Comparison of ENCODE assay signal across 11 cellular contexts in genomic region chr7:1922071-1922869, GRCh38.
DNase-seq lines count a peak whose midpoint lies in the region; ATAC-seq and TF ChIP-seq lines count a peak whose summit lies in the region.
"Had no signal": no experiment of that assay in that cellular context is flagged by ENCODE, and none has a peak within 500 bp of the region (broad histone marks: within the 10 kb centered on the region; RNA-seq: fewer than 3 reads in every experiment).

No MANE protein-coding gene starts in this region.

- WGBS in thyroid gland, 2 donors, result 90 to 91% methylated on average over 42 of the region's 42 CpGs

- no peaks in the 10 kb centered on the region for H3K27me3 ChIP-seq in adipocyte (replicated peaks; ENCODE audit: control insufficient read depth, insufficient read depth, low read length)
- no peaks in the 10 kb centered on the region for H3K27me3 ChIP-seq in thyroid gland
- H3K27me3 ChIP-seq: SJSA1 had no signal

- no peaks in the 10 kb centered on the region for H3K36me3 ChIP-seq in adipocyte (ENCODE audit: control insufficient read depth, insufficient read depth, low read length, severe bottlenecking)
- H3K36me3 ChIP-seq in thyroid gland, result no peaks in the 10 kb centered on the region
- H3K36me3 ChIP-seq: SJSA1 had no signal

- DNase-seq in CD14-positive monocyte (ENCODE audit: low spot score), result no peak
- no peak for DNase-seq in T-helper 17 cell
- peak; percentile 72 for DNase-seq in adipocyte (ENCODE audit: low read depth)
- DNase-seq in stimulated activated CD4-positive, alpha-beta T cell treated with anti-CD3 and anti-CD28 coated beads, Interleukin-2, amount 100 ng/mL, for 24 hours, result peak; percentile 67 to 71
- no peak for DNase-seq in NCI-H446 (lab: John Stamatoyannopoulos, UW)
- DNase-seq in COR-L47 (lab: John Stamatoyannopoulos, UW), result no peak
- DNase-seq in thyroid gland, result no peak
- DNase-seq: KBM-7 had no signal

- H3K4me1 ChIP-seq in adipocyte (ENCODE audit: control insufficient read depth, insufficient read depth, low read length) (peaks cover 29% of the 10 kb centered on the region), thyroid gland (peaks cover 0 to 6% of the 10 kb centered on the region in 2 donors)
- H3K4me1 ChIP-seq: SJSA1 had no signal

- H3K36me3 Mint-ChIP-seq in CD14-positive monocyte, result peaks cover 33 to 37% of the 10 kb centered on the region in 2 donors
- no peaks in the 10 kb centered on the region for H3K36me3 Mint-ChIP-seq in T-helper 17 cell (ENCODE audit: low read depth)

- H3K9me3 ChIP-seq in T-helper 17 cell (ENCODE audit: control insufficient read depth, low read length, poor library complexity, severe bottlenecking) (no peaks in the 10 kb centered on the region), adipocyte (ENCODE audit: control insufficient read depth, low read length) (no peaks in the 10 kb centered on the region), thyroid gland (no peaks in the 10 kb centered on the region)

- H3K9me3 Mint-ChIP-seq in CD14-positive monocyte, result no peaks in the 10 kb centered on the region
- H3K9me3 Mint-ChIP-seq: memory B cell had no signal

- H3K4me3 ChIP-seq in adipocyte (ENCODE audit: low read length), result peak overlapping the region; percentile 78
- no peak overlapping the region for H3K4me3 ChIP-seq in thyroid gland (replicated peaks in 1 of 3)
- H3K4me3 ChIP-seq: SJSA1 had no signal

- no peak overlapping the region for H3K9ac ChIP-seq in adipocyte (ENCODE audit: low read length)

- no peak for TF ChIP-seq CTCF in CD14-positive monocyte (IDR thresholded peaks at IDR 0.05)
- no peak for TF ChIP-seq CTCF in thyroid gland (IDR thresholded peaks at IDR 0.05)

- H3K4me3 Mint-ChIP-seq in CD14-positive monocyte, result peak overlapping the region; percentile 41 to 62
- peak overlapping the region; percentile 80 for H3K4me3 Mint-ChIP-seq in T-helper 17 cell
- H3K4me3 Mint-ChIP-seq: memory B cell had no signal

- peaks cover 0 to 5% (median 0%) of the 10 kb centered on the region in 3 donors for H3K27me3 Mint-ChIP-seq in CD14-positive monocyte (ENCODE audit: low read depth in 3 of 3)
- H3K27me3 Mint-ChIP-seq in T-helper 17 cell, result no peaks in the 10 kb centered on the region
- H3K27me3 Mint-ChIP-seq: memory B cell had no signal

- ATAC-seq in T-helper 17 cell, result no peak
- ATAC-seq in GM18511 (IDR thresholded peaks at IDR 0.05; ENCODE audit: unreplicated experiment), result no peak

- H3K27ac ChIP-seq in thyroid gland, result no peak overlapping the region
- H3K27ac ChIP-seq: SJSA1 had no signal

- TF ChIP-seq POLR2A in thyroid gland (IDR thresholded peaks at IDR 0.05), result no peak

- intact Hi-C loops in CD14-positive monocyte (cut with micrococcal nuclease), result no loop called here
- intact Hi-C loops in thyroid gland (cut with DNase I), result no loop called here

- peak overlapping the region; percentile 79 to 85 (median 82) for H3K27ac Mint-ChIP-seq in CD14-positive monocyte
- no peak overlapping the region for H3K27ac Mint-ChIP-seq in T-helper 17 cell
- H3K27ac Mint-ChIP-seq: memory B cell had no signal

- H3K4me1 Mint-ChIP-seq in CD14-positive monocyte (peaks cover 65% of the 10 kb centered on the region), T-helper 17 cell (peaks cover 58% of the 10 kb centered on the region)

Comparison
In these comparisons a context has a peak if more than half of its experiments do, and no peak if none do; other contexts are left out.
1. DNase-seq: peak in adipocyte (single experiment) and stimulated activated CD4-positive, alpha-beta T cell treated with anti-CD3 and anti-CD28 coated beads, Interleukin-2, amount 100 ng/mL, for 24 hours (2 of 2); none in CD14-positive monocyte (single experiment), T-helper 17 cell (0 of 3), NCI-H446 (0 of 2), COR-L47 (single experiment) and thyroid gland (0 of 2).